8 cellular contexts compared by ENCODE assay signal in genomic region chr14:21476925-21477681, GRCh38. TPM values are rescaled to one million over a fixed set of nuclear protein-coding genes. Genes with fewer than 3 reads are reported as not detected.
DNase-seq lines count a peak whose midpoint lies in the region; ATAC-seq and TF ChIP-seq lines count a peak whose summit lies in the region.

Gene RAB2B (minus strand): TSS chr14:21476959. CDS start chr14:21476872, 87 bp downstream.
Gene TOX4 (plus strand): TSS chr14:21477195. CDS start chr14:21477279, 84 bp downstream.

- H3K9me3 ChIP-seq in duodenal mucosa (ENCODE audit: control insufficient read depth in 1 of 2, low read length in 2 of 2): no peaks in the 10 kb centered on the region

- 1% methylated on average over 49 of the region's 49 CpGs for WGBS in lower leg skin, 2 donors

- no peaks in the 10 kb centered on the region for H3K27me3 ChIP-seq in duodenal mucosa (ENCODE audit: control insufficient read depth in 1 of 2, insufficient read depth in 2 of 2, low read length in 2 of 2)

- peak in 1 of 3 donors; percentile 99 for TF ChIP-seq CTCF in lower leg skin (IDR thresholded peaks at IDR 0.05)

- TF ChIP-seq POLR2A in lower leg skin (IDR thresholded peaks at IDR 0.05): peak in 1 of 2 donors; percentile 62

- DNase-seq in CD1c-positive myeloid dendritic cell (ENCODE audit: extremely low spot score): peak; percentile 99
- peak; percentile 95 for DNase-seq in NCI-H748 treated with DMSO at 0.1 percent for 48 hours (lab: John Stamatoyannopoulos, UW)
- DNase-seq in activated CD4-positive, alpha-beta T cell treated with anti-CD3 and anti-CD28 coated beads, Interleukin-2, amount 50 U/mL, for 4 hours: peak; percentile 92 to 94
- DNase-seq in lower leg skin (ENCODE audit: low spot score in 2 of 2): peak; percentile 97 to 99
- DNase-seq in stimulated activated CD4-positive, alpha-beta T cell treated with anti-CD3 and anti-CD28 coated beads, TNF-alpha, amount 100 ng/mL, for 1 hour (ENCODE audit: low read depth in 3 of 3, low spot score in 1 of 3): peak; percentile 76 to 90 (median 89)

- peak within 1 kb of the TSS; percentile 88 for H3K27ac ChIP-seq in duodenal mucosa (ENCODE audit: low read depth, low read length)

- ATAC-seq in GM19351 (IDR thresholded peaks at IDR 0.05; ENCODE audit: unreplicated experiment) (peak; percentile 99), HG03558 (IDR thresholded peaks at IDR 0.05; ENCODE audit: extremely low read depth, unreplicated experiment) (peak; percentile 99)

- peak within 1 kb of the TSS; percentile 94 to 98 for H3K9ac ChIP-seq in duodenal mucosa (ENCODE audit: low read depth in 1 of 2, low read length in 2 of 2)

- peaks cover 16 to 17% of the 10 kb centered on the region in 2 donors for H3K4me1 ChIP-seq in duodenal mucosa (ENCODE audit: control insufficient read depth in 1 of 2, insufficient read depth in 2 of 2, low read length in 2 of 2)

- intact Hi-C loops in lower leg skin (cut with DNase I; ENCODE audit: low total_unique reads): loop anchor here (2.0 kb wide), 1 partner anchor 54 kb away; no protein-coding TSS in a partner anchor

- H3K4me3 ChIP-seq in duodenal mucosa (ENCODE audit: low read depth in 1 of 2, low read length in 2 of 2) (peak within 1 kb of the TSS; percentile 99), lower leg skin (ENCODE audit: low read depth, poor library complexity, severe bottlenecking) (peak within 1 kb of the TSS; percentile 95)

- H3K36me3 ChIP-seq in duodenal mucosa (ENCODE audit: control insufficient read depth in 1 of 2, insufficient read depth in 2 of 2, low read length in 2 of 2): peaks cover 0 to 9% of the 10 kb centered on the region in 2 donors

RNA-seq across cellular contexts. Expression of gene RAB2B, which starts in this region (rescaled TPM):
- 10 to 100 TPM; 11.3 to 19.9 (median 15.4) TPM for total RNA-seq in lower leg skin

RNA-seq across cellular contexts. Expression of gene TOX4, which starts in this region (rescaled TPM):
- total RNA-seq in lower leg skin: 10 to 100 TPM; 69.8 to 94.9 (median 75.7) TPM

Comparison
In these comparisons a context has a peak if more than half of its experiments do, and no peak if none do; other contexts are left out.
1. Peak in every context shown above with its lines: DNase-seq, ATAC-seq, H3K4me3 ChIP-seq and H3K27ac ChIP-seq.